Comparison of ENCODE assay signal across 14 cellular contexts in genomic region chr7:67512481-67512880, GRCh38.
"Had no signal": no experiment of that assay in that cellular context is flagged by ENCODE, and none has a peak within 500 bp of the region (broad histone marks: within the 10 kb centered on the region; RNA-seq: fewer than 3 reads in every experiment).

No MANE protein-coding gene starts in this region.

- ATAC-seq: activated T-helper 17 cell treated with anti-CD3 and anti-CD28 coated beads, Interleukin-2, amount 50 U/mL, for 72 hours; stimulated activated effector memory CD8-positive, alpha-beta T cell treated with anti-CD3 and anti-CD28 coated beads, Interleukin-12 subunit alpha, Interleukin-12 subunit beta, amount 100 ng/mL, for 72 hours had no signal

- H3K27ac Mint-ChIP-seq: activated T-helper 17 cell treated with anti-CD3 and anti-CD28 coated beads, Interleukin-2, amount 50 U/mL, for 72 hours; immature natural killer cell; nephron; stimulated activated effector memory CD8-positive, alpha-beta T cell treated with anti-CD3 and anti-CD28 coated beads, Interleukin-12 subunit alpha, Interleukin-12 subunit beta, amount 100 ng/mL, for 72 hours had no signal

- H3K4me1 Mint-ChIP-seq: activated T-helper 17 cell treated with anti-CD3 and anti-CD28 coated beads, Interleukin-2, amount 50 U/mL, for 72 hours; central memory CD8-positive, alpha-beta T cell; immature natural killer cell; nephron; stimulated activated effector memory CD8-positive, alpha-beta T cell treated with anti-CD3 and anti-CD28 coated beads, Interleukin-12 subunit alpha, Interleukin-12 subunit beta, amount 100 ng/mL, for 72 hours had no signal

- H3K4me3 ChIP-seq: coronary artery, thoracic aorta had no signal

- DNase-seq: activated CD4-positive, alpha-beta T cell treated with anti-CD3 and anti-CD28 coated beads for 1 hour; activated CD4-positive, alpha-beta T cell treated with anti-CD3 and anti-CD28 coated beads, Interleukin-2, amount 50 U/mL, for 4 hours; activated naive CD4-positive, alpha-beta T cell treated with Interleukin-2 at 50 U/mL for 16 hours; activated T-cell treated with anti-CD3 and anti-CD28 coated beads for 4 hours; brain microvascular endothelial cell; foreskin fibroblast; immature natural killer cell; stimulated activated CD4-positive, alpha-beta T cell treated with anti-CD3 and anti-CD28 coated beads, Interleukin-1b, Interleukin-23, amount 100 ng/mL, for 48 hours had no signal

- H3K9me3 Mint-ChIP-seq: activated T-helper 17 cell treated with anti-CD3 and anti-CD28 coated beads, Interleukin-2, amount 50 U/mL, for 72 hours; nephron had no signal

- H3K9me3 ChIP-seq: thoracic aorta had no signal

- H3K36me3 Mint-ChIP-seq: immature natural killer cell; stimulated activated effector memory CD8-positive, alpha-beta T cell treated with anti-CD3 and anti-CD28 coated beads, Interleukin-12 subunit alpha, Interleukin-12 subunit beta, amount 100 ng/mL, for 72 hours had no signal

- H3K36me3 ChIP-seq: brain microvascular endothelial cell, thoracic aorta had no signal

- H3K4me3 Mint-ChIP-seq: activated T-helper 17 cell treated with anti-CD3 and anti-CD28 coated beads, Interleukin-2, amount 50 U/mL, for 72 hours; central memory CD8-positive, alpha-beta T cell; immature natural killer cell; nephron; stimulated activated effector memory CD8-positive, alpha-beta T cell treated with anti-CD3 and anti-CD28 coated beads, Interleukin-12 subunit alpha, Interleukin-12 subunit beta, amount 100 ng/mL, for 72 hours had no signal

- H3K27ac ChIP-seq: brain microvascular endothelial cell, coronary artery, thoracic aorta had no signal

- H3K27me3 ChIP-seq: brain microvascular endothelial cell had no signal

- H3K27me3 Mint-ChIP-seq: activated T-helper 17 cell treated with anti-CD3 and anti-CD28 coated beads, Interleukin-2, amount 50 U/mL, for 72 hours; central memory CD8-positive, alpha-beta T cell had no signal
